In genomic region chrX:70445876-70446275, GRCh38 we compare ENCODE assay signal across 33 cellular contexts. TPM values are rescaled to one million over a fixed set of nuclear protein-coding genes. Genes with fewer than 3 reads are reported as not detected.
A peak's percentile ranks its signal among the peaks of the same experiment; 100 is the strongest.
DNase-seq lines count a peak whose midpoint lies in the region; ATAC-seq and TF ChIP-seq lines count a peak whose summit lies in the region.
"Had no signal": no experiment of that assay in that cellular context is flagged by ENCODE, and none has a peak within 500 bp of the region (broad histone marks: within the 10 kb centered on the region; RNA-seq: fewer than 3 reads in every experiment).

No MANE protein-coding gene starts in this region.

- H3K4me3 Mint-ChIP-seq in activated CD4-positive, alpha-beta T cell treated with anti-CD3 and anti-CD28 coated beads, Interleukin-2, amount 10 ng/mL, durations not matched to agents 24 days and 14 days = peak overlapping the region; percentile 44
- H3K4me3 Mint-ChIP-seq in HFFc6 = peak overlapping the region; percentile 39; the same call in 1 of the 2 replicates
- peak overlapping the region; percentile 38 for H3K4me3 Mint-ChIP-seq in central memory CD8-positive, alpha-beta T cell
- H3K4me3 Mint-ChIP-seq: activated CD8-positive, alpha-beta T cell treated with anti-CD3 and anti-CD28 coated beads, Interleukin-2, amount 10 ng/mL, durations not matched to agents 7 days and 5 days; activated naive CD8-positive, alpha-beta T cell; CD4-positive, alpha-beta T cell had no signal

- TF ChIP-seq CTCF in HFFc6 (IDR thresholded peaks at IDR 0.05) = no peak

- no peak overlapping the region for H3K27ac ChIP-seq in neuronal stem cell (replicated peaks; ENCODE audit: low read length)
- H3K27ac ChIP-seq: cardiac muscle cell, coronary artery, psoas muscle, sigmoid colon, tibial artery, vagina had no signal

- intact Hi-C loops in activated CD4-positive, alpha-beta T cell treated with anti-CD3 and anti-CD28 coated beads, Interleukin-2, amount 10 ng/mL, durations not matched to agents 24 days and 14 days (cut with micrococcal nuclease) = no loop called here

- H3K4me1 ChIP-seq in neuronal stem cell (ENCODE audit: control insufficient read depth in 2 of 2, insufficient read depth in 1 of 2, low read depth in 1 of 2, low read length in 2 of 2) = peaks cover 0 to 2% of the 10 kb centered on the region in 2 donors
- H3K4me1 ChIP-seq: psoas muscle, vagina had no signal

- H3K9me3 Mint-ChIP-seq in activated CD4-positive, alpha-beta T cell treated with anti-CD3 and anti-CD28 coated beads, Interleukin-2, amount 10 ng/mL, durations not matched to agents 24 days and 14 days = no peaks in the 10 kb centered on the region
- H3K9me3 Mint-ChIP-seq in HFFc6 = no peaks in the 10 kb centered on the region
- no peaks in the 10 kb centered on the region for H3K9me3 Mint-ChIP-seq in central memory CD8-positive, alpha-beta T cell
- H3K9me3 Mint-ChIP-seq: CD4-positive, alpha-beta T cell had no signal

- H3K4me1 Mint-ChIP-seq in activated CD4-positive, alpha-beta T cell treated with anti-CD3 and anti-CD28 coated beads, Interleukin-2, amount 10 ng/mL, durations not matched to agents 24 days and 14 days = peaks cover 4% of the 10 kb centered on the region
- H3K4me1 Mint-ChIP-seq in HFFc6 (ENCODE audit: low read depth) = no peaks in the 10 kb centered on the region
- H3K4me1 Mint-ChIP-seq in central memory CD8-positive, alpha-beta T cell = no peaks in the 10 kb centered on the region

- H3K27me3 Mint-ChIP-seq in activated CD4-positive, alpha-beta T cell treated with anti-CD3 and anti-CD28 coated beads, Interleukin-2, amount 10 ng/mL, durations not matched to agents 24 days and 14 days = peaks cover 47% of the 10 kb centered on the region
- H3K27me3 Mint-ChIP-seq in HFFc6 (ENCODE audit: insufficient read depth) = peaks cover 11% of the 10 kb centered on the region
- peaks cover 27% of the 10 kb centered on the region for H3K27me3 Mint-ChIP-seq in central memory CD8-positive, alpha-beta T cell

- no peak overlapping the region for H3K23ac ChIP-seq in neuronal stem cell (ENCODE audit: low read depth, low read length, poor library complexity)

- H3K27ac Mint-ChIP-seq in activated CD4-positive, alpha-beta T cell treated with anti-CD3 and anti-CD28 coated beads, Interleukin-2, amount 10 ng/mL, durations not matched to agents 24 days and 14 days = no peak overlapping the region
- H3K27ac Mint-ChIP-seq in HFFc6 = no peak overlapping the region
- no peak overlapping the region for H3K27ac Mint-ChIP-seq in central memory CD8-positive, alpha-beta T cell (ENCODE audit: low read depth)
- H3K27ac Mint-ChIP-seq: activated CD8-positive, alpha-beta T cell treated with anti-CD3 and anti-CD28 coated beads, Interleukin-2, amount 10 ng/mL, durations not matched to agents 7 days and 5 days; activated naive CD8-positive, alpha-beta T cell; CD4-positive, alpha-beta T cell had no signal

- H3K36me3 Mint-ChIP-seq in activated CD4-positive, alpha-beta T cell treated with anti-CD3 and anti-CD28 coated beads, Interleukin-2, amount 10 ng/mL, durations not matched to agents 24 days and 14 days (ENCODE audit: low read depth) = no peaks in the 10 kb centered on the region
- H3K36me3 Mint-ChIP-seq in HFFc6 (ENCODE audit: low read depth) = no peaks in the 10 kb centered on the region
- no peaks in the 10 kb centered on the region for H3K36me3 Mint-ChIP-seq in central memory CD8-positive, alpha-beta T cell (ENCODE audit: insufficient read depth)
- H3K36me3 Mint-ChIP-seq: activated naive CD8-positive, alpha-beta T cell had no signal

- peaks cover 0 to 35% (median 12%) of the 10 kb centered on the region in 3 experiments for H3K27me3 ChIP-seq in neuronal stem cell (ENCODE audit: control insufficient read depth in 3 of 3, insufficient read depth in 3 of 3, low read depth in 1 of 3, low read length in 3 of 3)
- H3K27me3 ChIP-seq: vagina had no signal

- no peak overlapping the region for H3K4me2 ChIP-seq in neuronal stem cell (ENCODE audit: insufficient read depth, low read length, poor library complexity, severe bottlenecking)

- no peak for DNase-seq in activated CD4-positive, alpha-beta T cell treated with anti-CD3 and anti-CD28 coated beads, Interleukin-2, amount 10 ng/mL, durations not matched to agents 24 days and 14 days
- no peak for DNase-seq in activated CD4-positive, alpha-beta T cell treated with anti-CD3 and anti-CD28 coated beads, Interleukin-2, amount 50 U/mL, for 1 hour
- DNase-seq in HFFc6 (no peak), occipital lobe (lab: John Stamatoyannopoulos, UW) (peak; percentile 14), NCI-H2196 (lab: John Stamatoyannopoulos, UW; ENCODE audit: unreplicated experiment) (no peak), neuronal stem cell (ENCODE audit: low spot score) (no peak)
- no peak for DNase-seq in central memory CD8-positive, alpha-beta T cell (ENCODE audit: low spot score in 2 of 2)
- DNase-seq: activated CD4-positive, CD25-positive, alpha-beta regulatory T cell treated with anti-CD3 and anti-CD28 coated beads, Interleukin-2, amount 50 U/mL, for 72 hours; activated CD8-positive, alpha-beta T cell treated with anti-CD3 and anti-CD28 coated beads, Interleukin-2, amount 10 ng/mL, durations not matched to agents 7 days and 5 days; AML-193; aorta; CD4-positive, alpha-beta T cell; DND-41; erythroblast; NCI-H1436 treated with DMSO at 0.1 percent for 48 hours; NCI-H510A treated with DMSO at 0.1 percent for 48 hours; psoas muscle; sigmoid colon; stimulated activated CD4-positive, alpha-beta T cell treated with anti-CD3 and anti-CD28 coated beads, Interleukin-12 subunit alpha, Interleukin-12 subunit beta, amount 100 ng/mL, for 4 hours; stimulated activated CD4-positive, alpha-beta T cell treated with anti-CD3 and anti-CD28 coated beads, Interleukin-4, amount 100 ng/mL, for 1 hour; T-helper 2 cell; tibial artery had no signal

- H2BK15ac ChIP-seq in neuronal stem cell (ENCODE audit: low read length) = no peak overlapping the region

- H3K14ac ChIP-seq in neuronal stem cell (ENCODE audit: low read length) = no peak overlapping the region

- WGBS in neuronal stem cell (ENCODE audit: extremely low coverage in 2 of 2, insufficient read length in 2 of 2, insufficient replicate concordance in 1 of 2), 2 donors = no CpG with 5 or more reads among the region's 11 CpGs

- H2AK5ac ChIP-seq in neuronal stem cell (ENCODE audit: low read depth, low read length) = no peak overlapping the region

- H2AFZ ChIP-seq in neuronal stem cell (ENCODE audit: low read length) = no peak overlapping the region

- H3K4me3 ChIP-seq in neuronal stem cell (ENCODE audit: low read length in 2 of 2) = no peak overlapping the region
- H3K4me3 ChIP-seq: cardiac muscle cell had no signal

- no peak overlapping the region for H2BK5ac ChIP-seq in neuronal stem cell (ENCODE audit: low read length)

- no peaks in the 10 kb centered on the region for H3K79me1 ChIP-seq in neuronal stem cell (ENCODE audit: low read depth, low read length)

- H2BK12ac ChIP-seq in neuronal stem cell (ENCODE audit: low read length) = no peak overlapping the region

- H3K9me3 ChIP-seq in neuronal stem cell (replicated peaks in 1 of 2; ENCODE audit: control insufficient read depth in 2 of 2, insufficient read depth in 1 of 2, low read depth in 1 of 2, low read length in 2 of 2) = no peaks in the 10 kb centered on the region
- H3K9me3 ChIP-seq: A549, HAP-1, psoas muscle, sigmoid colon, tibial artery, vagina had no signal

- no peak overlapping the region for H3K18ac ChIP-seq in neuronal stem cell (ENCODE audit: low read length)

- no peaks in the 10 kb centered on the region for H3K36me3 ChIP-seq in neuronal stem cell (replicated peaks in 1 of 2; ENCODE audit: control insufficient read depth in 2 of 2, insufficient read depth in 2 of 2, low read length in 2 of 2)
- H3K36me3 ChIP-seq: cardiac muscle cell, HAP-1, sigmoid colon, tibial artery, vagina had no signal

- ATAC-seq in central memory CD8-positive, alpha-beta T cell (replicated peaks; ENCODE audit: extremely low read depth, poor library complexity, severe bottlenecking) = no peak
- ATAC-seq in GM18519 (IDR thresholded peaks at IDR 0.05; ENCODE audit: low FRiP score, unreplicated experiment) = no peak
- ATAC-seq: left lobe of liver, Right ventricle myocardium inferior had no signal

- H3K4ac ChIP-seq in neuronal stem cell (ENCODE audit: low read length) = no peak overlapping the region

- no peak overlapping the region for H2BK120ac ChIP-seq in neuronal stem cell (ENCODE audit: low read depth, low read length)

- H4K8ac ChIP-seq in neuronal stem cell (ENCODE audit: low read depth, low read length) = no peak overlapping the region

- no peak overlapping the region for H4K91ac ChIP-seq in neuronal stem cell (ENCODE audit: low read depth, low read length, poor library complexity)

- H3K9ac ChIP-seq in neuronal stem cell (ENCODE audit: low read depth, low read length, poor library complexity) = no peak overlapping the region

RNA-seq across cellular contexts. Expression of gene DLG3, which starts 1.2 kb away (rescaled TPM):
- total RNA-seq in activated CD4-positive, alpha-beta T cell treated with anti-CD3 and anti-CD28 coated beads, Interleukin-2, amount 10 ng/mL, durations not matched to agents 24 days and 14 days = 31.9 and 41.1 TPM in 2 replicates
- 10 to 100 TPM in 2 of 6 experiments, 1 to 10 TPM in 4; 9.2 to 11.3 (median 9.8) TPM for total RNA-seq in HFFc6 (2021; fragmentation: NEBNext Ultra II Directional; extraction: Animal tissue kit (Norgen Biotek cat#: 25700))
- total RNA-seq in occipital lobe = 84.1 TPM
- polyA plus RNA-seq in neuronal stem cell (2013, experiment 1 of 2) = 55.1 TPM
- polyA plus RNA-seq in neuronal stem cell (2013, experiment 2 of 2) = 55.1 TPM

RNA-seq across cellular contexts. Expression of gene GDPD2, which starts 22.8 kb away (rescaled TPM):
- 0.12 and 0.19 TPM in 2 replicates for total RNA-seq in activated CD4-positive, alpha-beta T cell treated with anti-CD3 and anti-CD28 coated beads, Interleukin-2, amount 10 ng/mL, durations not matched to agents 24 days and 14 days
- not detected for total RNA-seq in HFFc6 (2021; fragmentation: NEBNext Ultra II Directional; extraction: Animal tissue kit (Norgen Biotek cat#: 25700))
- 2.5 TPM for total RNA-seq in occipital lobe
- 3.0 TPM for polyA plus RNA-seq in neuronal stem cell (2013, experiment 1 of 2)
- 3.1 TPM for polyA plus RNA-seq in neuronal stem cell (2013, experiment 2 of 2)
- total RNA-seq: aorta; cardiac muscle cell; CD4-positive, alpha-beta T cell; fibroblast of villous mesenchyme; left lobe of liver; LHCN-M2; psoas muscle; Right ventricle myocardium inferior; sigmoid colon; vagina had no signal
- polyA plus RNA-seq: cardiac muscle cell had no signal
